In the genomic region with DNA sequence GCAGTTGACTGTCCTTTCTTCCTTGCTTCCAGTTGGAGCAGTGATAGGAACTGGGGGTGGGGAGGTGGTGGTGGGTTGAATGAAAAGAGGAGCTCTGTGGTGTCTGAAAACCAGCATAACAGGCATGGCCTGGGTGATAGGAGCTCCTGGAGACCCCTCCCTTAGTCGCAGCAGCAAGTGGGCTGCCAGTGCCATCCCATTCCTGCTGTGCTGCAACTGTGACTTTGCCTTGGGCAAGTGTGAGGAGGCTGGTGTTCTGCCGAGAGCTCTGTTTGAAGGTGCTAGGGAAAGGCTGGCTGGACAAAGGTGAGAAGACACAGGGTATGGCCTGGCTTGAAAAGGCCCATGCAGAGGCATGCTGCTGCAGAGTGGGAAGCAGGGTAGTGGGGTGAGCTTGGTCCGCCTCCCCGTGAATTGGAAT, we compare ENCODE assay signal across 1 cellular context.
TF ChIP-seq lines count a peak whose summit lies in the region.

No MANE protein-coding gene starts in this region.

TF ChIP-seq in neural cell, 6 proteins besides CTCF, POLR2A, EP300 and RAD21:
- TF ChIP-seq SMC3 (conservative IDR thresholded peaks at IDR 0.05; ENCODE audit: poor library complexity) (no peak), MXI1 (conservative IDR thresholded peaks at IDR 0.05; ENCODE audit: poor library complexity, severe bottlenecking) (peak; percentile 3), POLR2AphosphoS5 (IDR thresholded peaks at IDR 0.05) (no peak)
- TF ChIP-seq, protein P1, sequence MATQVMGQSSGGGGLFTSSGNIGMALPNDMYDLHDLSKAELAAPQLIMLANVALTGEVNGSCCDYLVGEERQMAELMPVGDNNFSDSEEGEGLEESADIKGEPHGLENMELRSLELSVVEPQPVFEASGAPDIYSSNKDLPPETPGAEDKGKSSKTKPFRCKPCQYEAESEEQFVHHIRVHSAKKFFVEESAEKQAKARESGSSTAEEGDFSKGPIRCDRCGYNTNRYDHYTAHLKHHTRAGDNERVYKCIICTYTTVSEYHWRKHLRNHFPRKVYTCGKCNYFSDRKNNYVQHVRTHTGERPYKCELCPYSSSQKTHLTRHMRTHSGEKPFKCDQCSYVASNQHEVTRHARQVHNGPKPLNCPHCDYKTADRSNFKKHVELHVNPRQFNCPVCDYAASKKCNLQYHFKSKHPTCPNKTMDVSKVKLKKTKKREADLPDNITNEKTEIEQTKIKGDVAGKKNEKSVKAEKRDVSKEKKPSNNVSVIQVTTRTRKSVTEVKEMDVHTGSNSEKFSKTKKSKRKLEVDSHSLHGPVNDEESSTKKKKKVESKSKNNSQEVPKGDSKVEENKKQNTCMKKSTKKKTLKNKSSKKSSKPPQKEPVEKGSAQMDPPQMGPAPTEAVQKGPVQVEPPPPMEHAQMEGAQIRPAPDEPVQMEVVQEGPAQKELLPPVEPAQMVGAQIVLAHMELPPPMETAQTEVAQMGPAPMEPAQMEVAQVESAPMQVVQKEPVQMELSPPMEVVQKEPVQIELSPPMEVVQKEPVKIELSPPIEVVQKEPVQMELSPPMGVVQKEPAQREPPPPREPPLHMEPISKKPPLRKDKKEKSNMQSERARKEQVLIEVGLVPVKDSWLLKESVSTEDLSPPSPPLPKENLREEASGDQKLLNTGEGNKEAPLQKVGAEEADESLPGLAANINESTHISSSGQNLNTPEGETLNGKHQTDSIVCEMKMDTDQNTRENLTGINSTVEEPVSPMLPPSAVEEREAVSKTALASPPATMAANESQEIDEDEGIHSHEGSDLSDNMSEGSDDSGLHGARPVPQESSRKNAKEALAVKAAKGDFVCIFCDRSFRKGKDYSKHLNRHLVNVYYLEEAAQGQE (IDR thresholded peaks at IDR 0.05; ENCODE audit: borderline replicate concordance): no peak
